ENCODE assay signal across 16 cellular contexts in the genomic region with DNA sequence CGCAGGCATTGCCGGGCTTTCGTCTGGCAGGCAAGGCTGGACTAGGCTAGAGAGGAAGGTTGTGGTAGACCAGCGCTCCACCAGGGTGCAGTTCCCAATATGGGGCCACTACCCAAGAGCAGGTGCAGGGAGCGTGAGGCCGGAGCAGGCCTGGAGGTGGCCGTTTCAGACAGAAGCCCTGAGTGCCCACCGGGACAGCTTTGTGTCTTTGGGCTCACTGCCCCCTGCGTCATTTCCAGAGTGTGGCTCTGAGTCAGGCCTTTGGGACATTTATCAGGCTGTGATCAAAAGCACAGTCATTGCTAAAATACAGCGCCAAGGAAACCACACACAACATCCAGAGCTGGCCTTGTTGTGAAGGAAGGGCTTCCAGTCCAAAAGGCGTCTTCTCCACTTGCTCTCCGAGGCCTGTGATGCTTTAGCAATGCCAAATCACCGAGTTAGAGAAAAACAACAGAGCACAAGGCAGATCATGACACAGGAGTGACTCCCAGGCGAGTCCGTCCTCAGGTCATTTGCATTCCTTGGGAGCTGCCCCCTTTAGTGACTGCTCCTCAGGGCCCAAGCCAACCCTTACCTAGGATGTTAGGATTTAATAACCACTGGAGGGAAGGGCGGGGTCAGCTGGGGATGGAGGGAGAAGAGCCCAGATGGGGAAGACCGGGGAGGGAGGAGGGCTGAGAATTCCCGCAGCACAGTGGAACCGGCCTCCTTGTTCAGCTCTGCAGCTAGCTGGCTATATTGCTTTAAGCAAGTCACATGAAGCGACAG. TPM values are rescaled to one million over a fixed set of nuclear protein-coding genes. Genes with fewer than 3 reads are reported as not detected.
DNase-seq lines count a peak whose midpoint lies in the region; ATAC-seq, FAIRE-seq and TF ChIP-seq lines count a peak whose summit lies in the region.
"Had no signal": no experiment of that assay in that cellular context is flagged by ENCODE, and none has a peak within 500 bp of the region (broad histone marks: within the 10 kb centered on the region; RNA-seq: fewer than 3 reads in every experiment).

No MANE protein-coding gene starts in this region.

- POLR2A ChIA-PET in HepG2 (lab: Yijun Ruan, JAX), result no interaction called here

- H3K9me3 ChIP-seq in HepG2 (ENCODE audit: low read length) (no peaks in the 10 kb centered on the region), Peyer's patch (no peaks in the 10 kb centered on the region)
- H3K9me3 ChIP-seq: upper lobe of right lung had no signal

- no peak overlapping the region for H3K27ac Mint-ChIP-seq in natural killer cell treated with Interleukin-12 subunit alpha and Interleukin-12 subunit beta and Interleukin-15 and Interleukin-18, amount 100 ng/mL, for 72 hours
- no peak overlapping the region for H3K27ac Mint-ChIP-seq in natural killer cell
- H3K27ac Mint-ChIP-seq: T-helper 1 cell treated with Interleukin-12 subunit alpha and Interleukin-12 subunit beta and Interleukin-4 antibody, amounts not matched to agents 30 μg/mL and 1 μg/mL, for 36 hours had no signal

- H3K9me3 Mint-ChIP-seq in natural killer cell treated with Interleukin-12 subunit alpha and Interleukin-12 subunit beta and Interleukin-15 and Interleukin-18, amount 100 ng/mL, for 72 hours, result no peaks in the 10 kb centered on the region
- H3K9me3 Mint-ChIP-seq in natural killer cell, result no peaks in the 10 kb centered on the region
- H3K9me3 Mint-ChIP-seq: T-helper 1 cell treated with Interleukin-12 subunit alpha and Interleukin-12 subunit beta and Interleukin-4 antibody, amounts not matched to agents 30 μg/mL and 1 μg/mL, for 36 hours had no signal

- H3K27ac ChIP-seq in brain microvascular endothelial cell (no peak overlapping the region), HepG2 (ENCODE audit: extremely low read length, insufficient read depth, low read length) (no peak overlapping the region), Peyer's patch (no peak overlapping the region)
- H3K27ac ChIP-seq: upper lobe of right lung had no signal

- FAIRE-seq in HepG2 (lab: Jason Lieb, UNC), result no peak
- FAIRE-seq: islet of Langerhans had no signal

- TF ChIP-seq RAD21 in HepG2 (CRISPR knock-in tag; IDR thresholded peaks at IDR 0.05), result no peak

- H3K27me3 Mint-ChIP-seq in natural killer cell treated with Interleukin-12 subunit alpha and Interleukin-12 subunit beta and Interleukin-15 and Interleukin-18, amount 100 ng/mL, for 72 hours, result peaks cover 0 to 5% of the 10 kb centered on the region in 2 donors
- peaks cover 6 to 8% of the 10 kb centered on the region in 2 donors for H3K27me3 Mint-ChIP-seq in natural killer cell (ENCODE audit: low read depth in 2 of 2)

- TF ChIP-seq POLR2A in HepG2 (IDR thresholded peaks at IDR 0.05; ENCODE audit: insufficient read depth in 1 of 2, low read depth in 2 of 2, low read length in 2 of 2) (no peak), Peyer's patch (IDR thresholded peaks at IDR 0.05) (no peak)

- no peaks in the 10 kb centered on the region for H3K79me2 ChIP-seq in HepG2 (ENCODE audit: insufficient read depth, low read length)

- in situ Hi-C loops in brain microvascular endothelial cell (cut with HindIII; ENCODE audit: low pct_ligation_motif_present, low sequenced_read_pairs) (loop anchor here (25.0 kb wide), 1 partner anchor 405 kb away; no protein-coding TSS in a partner anchor), HepG2 (cut with HindIII; ENCODE audit: extremely low pct_ligation_motif_present, low pct_unique_long_range_greater_than_20kb) (no loop called here), GM13976 (cut with MboI; ENCODE audit: low sequenced_read_pairs, unreplicated experiment) (no loop called here)

- intact Hi-C loops in natural killer cell (cut with micrococcal nuclease), result no loop called here
- intact Hi-C loops in HepG2 (cut with micrococcal nuclease; ENCODE audit: unreplicated experiment), result no loop called here

- no peak overlapping the region for H2AFZ ChIP-seq in HepG2 (ENCODE audit: low read length)

- no TSS peak for BruUV-seq in HepG2 (replicated peaks; lab: Mats Ljungman, UMichigan)

- H3K4me3 ChIP-seq in brain microvascular endothelial cell (ENCODE audit: low read depth, low read length) (no peak overlapping the region), HepG2 (replicated peaks in 1 of 3; ENCODE audit: insufficient read depth in 1 of 3, low read depth in 2 of 3, low read length in 3 of 3) (no peak overlapping the region), Peyer's patch (no peak overlapping the region)
- H3K4me3 ChIP-seq: upper lobe of right lung had no signal

- no peaks in the 10 kb centered on the region for H4K20me1 ChIP-seq in HepG2 (ENCODE audit: insufficient read depth, low read length)

- no peak overlapping the region for H3K4me2 ChIP-seq in HepG2 (ENCODE audit: low read depth, low read length)

- no peak overlapping the region for H3K4me3 Mint-ChIP-seq in natural killer cell treated with Interleukin-12 subunit alpha and Interleukin-12 subunit beta and Interleukin-15 and Interleukin-18, amount 100 ng/mL, for 72 hours
- no peak overlapping the region for H3K4me3 Mint-ChIP-seq in natural killer cell
- H3K4me3 Mint-ChIP-seq: T-helper 1 cell treated with Interleukin-12 subunit alpha and Interleukin-12 subunit beta and Interleukin-4 antibody, amounts not matched to agents 30 μg/mL and 1 μg/mL, for 36 hours had no signal

- H3K4me1 ChIP-seq in HepG2 (ENCODE audit: insufficient read depth, low read length) (0 out of 2 replicates have a peak, but pooled peaks cover 7% of the 10 kb centered on the region), Peyer's patch (no peaks in the 10 kb centered on the region)
- H3K4me1 ChIP-seq: upper lobe of right lung had no signal

- no peak overlapping the region for H3K9ac ChIP-seq in HepG2 (ENCODE audit: insufficient read depth, low read depth, low read length)

- WGBS in HepG2 (ENCODE audit: low lambda C conversion rate), result 48% methylated on average over 14 of the region's 20 CpGs

- no peaks in the 10 kb centered on the region for H3K36me3 Mint-ChIP-seq in natural killer cell treated with Interleukin-12 subunit alpha and Interleukin-12 subunit beta and Interleukin-15 and Interleukin-18, amount 100 ng/mL, for 72 hours
- H3K36me3 Mint-ChIP-seq in natural killer cell, result no peaks in the 10 kb centered on the region

- peak; percentile 20 to 38 for ATAC-seq in natural killer cell treated with Interleukin-12 subunit alpha and Interleukin-12 subunit beta and Interleukin-15 and Interleukin-18, amount 100 ng/mL, for 72 hours
- no peak for ATAC-seq in natural killer cell
- peak; percentile 57 for ATAC-seq in HepG2
- ATAC-seq in GM19023 (IDR thresholded peaks at IDR 0.05; ENCODE audit: unreplicated experiment), result no peak
- ATAC-seq: upper lobe of right lung had no signal

- H3K27me3 ChIP-seq in brain microvascular endothelial cell (replicated peaks) (no peaks in the 10 kb centered on the region), HepG2 (ENCODE audit: control insufficient read depth in 1 of 2, insufficient read depth in 2 of 2, low read length in 2 of 2) (peaks cover 7 to 77% of the 10 kb centered on the region in 2 experiments), Peyer's patch (no peaks in the 10 kb centered on the region)
- H3K27me3 ChIP-seq: upper lobe of right lung had no signal

- TF ChIP-seq CTCF in natural killer cell (IDR thresholded peaks at IDR 0.05), result no peak
- no peak for TF ChIP-seq CTCF in brain microvascular endothelial cell (IDR thresholded peaks at IDR 0.05; ENCODE audit: low read depth, low read length, missing control alignments)
- TF ChIP-seq CTCF in HepG2 (CRISPR knock-in tag; IDR thresholded peaks at IDR 0.05), result no peak
- no peak for TF ChIP-seq CTCF in GM13976 (IDR thresholded peaks at IDR 0.05; ENCODE audit: borderline replicate concordance, control extremely low read depth, extremely low read depth, insufficient read depth, missing control alignments)
- no peak for TF ChIP-seq CTCF in Peyer's patch (IDR thresholded peaks at IDR 0.05)

- H3K4me1 Mint-ChIP-seq in natural killer cell treated with Interleukin-12 subunit alpha and Interleukin-12 subunit beta and Interleukin-15 and Interleukin-18, amount 100 ng/mL, for 72 hours (ENCODE audit: low read depth in 2 of 2), result no peaks in the 10 kb centered on the region
- H3K4me1 Mint-ChIP-seq in natural killer cell, result no peaks in the 10 kb centered on the region

- no peaks in the 10 kb centered on the region for H3K36me3 ChIP-seq in brain microvascular endothelial cell (replicated peaks)
- no peaks in the 10 kb centered on the region for H3K36me3 ChIP-seq in HepG2 (replicated peaks in 1 of 2; ENCODE audit: control insufficient read depth in 1 of 2, insufficient read depth in 2 of 2, low read length in 2 of 2)
- H3K36me3 ChIP-seq in Peyer's patch, result no peaks in the 10 kb centered on the region
- H3K36me3 ChIP-seq: upper lobe of right lung had no signal

- no peak for TF ChIP-seq EP300 in HepG2 (IDR thresholded peaks at IDR 0.05; ENCODE audit: low read depth in 2 of 2, low read length in 2 of 2)
- no peak for TF ChIP-seq EP300 in HepG2 (CRISPR knock-in tag; IDR thresholded peaks at IDR 0.05; ENCODE audit: borderline replicate concordance)

- CTCF ChIA-PET in HepG2 (lab: Yijun Ruan, JAX; ENCODE audit: low intra/inter-chr PET ratio, low total read pairs), result no interaction called here

- DNase-seq in natural killer cell treated with Interleukin-12 subunit alpha and Interleukin-12 subunit beta and Interleukin-15 and Interleukin-18, amount 100 ng/mL, for 72 hours (ENCODE audit: low spot score), result no peak
- DNase-seq in natural killer cell (no peak), brain microvascular endothelial cell (peak; percentile 28), HepG2 (ENCODE audit: low spot score) (no peak), GM13976 (ENCODE audit: low spot score) (no peak), DMS79 treated with DMSO at 0.1 percent for 48 hours (lab: John Stamatoyannopoulos, UW) (no peak), Peyer's patch (no peak)
- DNase-seq: activated CD4-positive, CD25-positive, alpha-beta regulatory T cell treated with anti-CD3 and anti-CD28 coated beads, Interleukin-2, amount 50 U/mL, for 72 hours; COR-L47; stimulated activated CD4-positive, alpha-beta T cell treated with anti-CD3 and anti-CD28 coated beads, Interleukin-4, amount 100 ng/mL, for 24 hours; upper lobe of right lung had no signal

RNA-seq across cellular contexts. Expression of gene RFX8, which starts 42.3 kb away (rescaled TPM):
- 1 to 10 TPM; 2.1 to 2.2 TPM for total RNA-seq in natural killer cell treated with Interleukin-12 subunit alpha and Interleukin-12 subunit beta and Interleukin-15 and Interleukin-18, amount 100 ng/mL, for 72 hours
- under 1 TPM in 1 of 3 donors, not detected in 2; 0.68 TPM for total RNA-seq in natural killer cell
- total RNA-seq in HepG2 (2016; rRNA removed; fragmentation: Illumina TruSeq; extraction: Trizol), result not detected in 2 replicates
- not detected in 2 replicates for total RNA-seq in HepG2 (2016; cell fraction: cytosol; rRNA removed; fragmentation: Illumina TruSeq; extraction: Trizol; ENCODE audit: low read depth)
- total RNA-seq in HepG2 (2016; cell fraction: insoluble cytoplasmic fraction; rRNA removed; fragmentation: Illumina TruSeq; extraction: Trizol), result not detected in 2 replicates
- not detected in 2 replicates for total RNA-seq in HepG2 (2016; cell fraction: membrane; rRNA removed; fragmentation: Illumina TruSeq; extraction: Trizol)
- not detected in 2 replicates for total RNA-seq in HepG2 (2016; cell fraction: nucleus; rRNA removed; fragmentation: Illumina TruSeq; extraction: Trizol)
- not detected in 2 replicates for polyA plus RNA-seq in HepG2 (2011; rRNA removed)
- not detected in 2 replicates for polyA plus RNA-seq in HepG2 (2011; cell fraction: cytosol; rRNA removed)
- polyA plus RNA-seq in HepG2 (2011; cell fraction: nucleus; rRNA removed), result not detected in 2 replicates
- not detected in 2 replicates for polyA plus RNA-seq in HepG2 (2012)
- not detected in 2 replicates for polyA plus RNA-seq in HepG2 (2016; cell fraction: cytosol; fragmentation: Illumina TruSeq; extraction: Trizol; ENCODE audit: low read depth)
- not detected in 2 replicates for polyA plus RNA-seq in HepG2 (2016; cell fraction: insoluble cytoplasmic fraction; fragmentation: Illumina TruSeq; extraction: Trizol; ENCODE audit: low read depth)
- not detected in 2 replicates for polyA plus RNA-seq in HepG2 (2016; cell fraction: membrane; fragmentation: Illumina TruSeq; extraction: Trizol; ENCODE audit: low read depth)
- not detected in 2 replicates for polyA plus RNA-seq in HepG2 (2016; cell fraction: nucleus; fragmentation: Illumina TruSeq; extraction: Trizol; ENCODE audit: insufficient read depth, low read depth)
- not detected in 2 replicates for polyA minus RNA-seq in HepG2 (2011; rRNA and poly(A)+ RNA removed; ENCODE audit: low replicate concordance)
- not detected in 2 replicates for polyA minus RNA-seq in HepG2 (2011; cell fraction: cytosol; rRNA and poly(A)+ RNA removed)
- not detected in 2 replicates for polyA minus RNA-seq in HepG2 (2011; cell fraction: nucleus; rRNA and poly(A)+ RNA removed)
- total RNA-seq in Peyer's patch, result not detected
- total RNA-seq: upper lobe of right lung had no signal

RNA-seq across cellular contexts. Expression of gene CREG2, which starts 45.3 kb away (rescaled TPM):
- not detected for total RNA-seq in natural killer cell treated with Interleukin-12 subunit alpha and Interleukin-12 subunit beta and Interleukin-15 and Interleukin-18, amount 100 ng/mL, for 72 hours
- total RNA-seq in natural killer cell (not detected), HepG2 (2016; rRNA removed; fragmentation: Illumina TruSeq; extraction: Trizol) (0.18 TPM in 1 of 2 replicates, not detected in the other), Peyer's patch (under 1 TPM in 1 of 4 donors, not detected in 3; 0.40 TPM)
- not detected in 2 replicates for total RNA-seq in HepG2 (2016; cell fraction: cytosol; rRNA removed; fragmentation: Illumina TruSeq; extraction: Trizol; ENCODE audit: low read depth)
- 0.13 TPM in 1 of 2 replicates, not detected in the other for total RNA-seq in HepG2 (2016; cell fraction: insoluble cytoplasmic fraction; rRNA removed; fragmentation: Illumina TruSeq; extraction: Trizol)
- 0.28 TPM in 1 of 2 replicates, not detected in the other for total RNA-seq in HepG2 (2016; cell fraction: membrane; rRNA removed; fragmentation: Illumina TruSeq; extraction: Trizol)
- total RNA-seq in HepG2 (2016; cell fraction: nucleus; rRNA removed; fragmentation: Illumina TruSeq; extraction: Trizol), result not detected in 2 replicates
- polyA plus RNA-seq in HepG2 (2011; rRNA removed), result 0.20 and 0.26 TPM in 2 replicates
- 0.43 and 0.49 TPM in 2 replicates for polyA plus RNA-seq in HepG2 (2011; cell fraction: cytosol; rRNA removed)
- polyA plus RNA-seq in HepG2 (2011; cell fraction: nucleus; rRNA removed), result 0.14 and 0.26 TPM in 2 replicates
- 0.08 and 0.29 TPM in 2 replicates for polyA plus RNA-seq in HepG2 (2012)
- polyA plus RNA-seq in HepG2 (2016; cell fraction: cytosol; fragmentation: Illumina TruSeq; extraction: Trizol; ENCODE audit: low read depth), result 0.20 TPM in 1 of 2 replicates, not detected in the other
- not detected in 2 replicates for polyA plus RNA-seq in HepG2 (2016; cell fraction: insoluble cytoplasmic fraction; fragmentation: Illumina TruSeq; extraction: Trizol; ENCODE audit: low read depth)
- 0.47 TPM in 1 of 2 replicates, not detected in the other for polyA plus RNA-seq in HepG2 (2016; cell fraction: membrane; fragmentation: Illumina TruSeq; extraction: Trizol; ENCODE audit: low read depth)
- polyA plus RNA-seq in HepG2 (2016; cell fraction: nucleus; fragmentation: Illumina TruSeq; extraction: Trizol; ENCODE audit: insufficient read depth, low read depth), result not detected in 2 replicates
- polyA minus RNA-seq in HepG2 (2011; rRNA and poly(A)+ RNA removed; ENCODE audit: low replicate concordance), result 40.8 TPM in 1 of 2 replicates, not detected in the other
- polyA minus RNA-seq in HepG2 (2011; cell fraction: cytosol; rRNA and poly(A)+ RNA removed), result 0.99 TPM in 1 of 2 replicates, not detected in the other
- not detected in 2 replicates for polyA minus RNA-seq in HepG2 (2011; cell fraction: nucleus; rRNA and poly(A)+ RNA removed)
- total RNA-seq: mesenteric fat pad, upper lobe of right lung had no signal
- polyA plus RNA-seq: AG04450 had no signal

Comparison
In these comparisons a context has a peak if more than half of its experiments do, and no peak if none do; other contexts are left out.
1. ATAC-seq: peak in natural killer cell treated with Interleukin-12 subunit alpha and Interleukin-12 subunit beta and Interleukin-15 and Interleukin-18, amount 100 ng/mL, for 72 hours (2 of 2) and HepG2 (single experiment); none in natural killer cell (0 of 3) and GM19023 (single experiment).